In genomic region chr19:5932146-5932545, GRCh38 we compare ENCODE assay signal across 21 cellular contexts. TPM values are rescaled to one million over a fixed set of nuclear protein-coding genes. Genes with fewer than 3 reads are reported as not detected.
DNase-seq lines count a peak whose midpoint lies in the region; ATAC-seq and TF ChIP-seq lines count a peak whose summit lies in the region.
"Had no signal": no experiment of that assay in that cellular context is flagged by ENCODE, and none has a peak within 500 bp of the region (broad histone marks: within the 10 kb centered on the region; RNA-seq: fewer than 3 reads in every experiment).

No MANE protein-coding gene starts in this region.

- TF ChIP-seq CTCF in transverse colon (IDR thresholded peaks at IDR 0.05) = no peak

- H3K27me3 ChIP-seq in right cardiac atrium (ENCODE audit: control insufficient read depth, insufficient read depth) = no peaks in the 10 kb centered on the region
- H3K27me3 ChIP-seq in layer of hippocampus (ENCODE audit: control insufficient read depth, insufficient read depth, low read length) = no peaks in the 10 kb centered on the region
- H3K27me3 ChIP-seq in transverse colon = no peaks in the 10 kb centered on the region
- H3K27me3 ChIP-seq: BE2C had no signal

- H3K4me1 ChIP-seq in right cardiac atrium (ENCODE audit: control insufficient read depth, insufficient read depth, low read length) (peaks cover 4% of the 10 kb centered on the region), transverse colon (peaks cover 8 to 31% (median 20%) of the 10 kb centered on the region in 4 donors)

- H3K9me3 ChIP-seq in right cardiac atrium (ENCODE audit: control insufficient read depth, low read length) (no peaks in the 10 kb centered on the region), transverse colon (no peaks in the 10 kb centered on the region)
- H3K9me3 ChIP-seq: BE2C had no signal

- TF ChIP-seq EP300 in transverse colon (IDR thresholded peaks at IDR 0.05; ENCODE audit: low read depth) = no peak

- DNase-seq in right cardiac atrium (peak in 2 of 3 donors; percentile 37 to 44), Right ventricle myocardium superior (no peak), posterior cingulate gyrus (peak in 7 of 10 donors; percentile 50 to 92 (median 69)), transverse colon (no peak), middle frontal gyrus (ENCODE audit: extremely low spot score, low spot score) (no peak)
- DNase-seq: BE2C; CD4-positive, CD25-positive, alpha-beta regulatory T cell; COR-L47; H7; HFFc6; KBM-7; NCI-H1105; NCI-H1694; NCI-H2081 treated with DMSO at 0.1 percent for 48 hours; NCI-H446 treated with DMSO at 0.1 percent for 48 hours; NCI-H69; NK-92 treated with Interleukin-12 subunit alpha and Interleukin-12 subunit beta, amount 100 ng/mL, for 24 hours; RPMI8226 had no signal

- H3K27ac ChIP-seq in right cardiac atrium (ENCODE audit: low read length) (no peak overlapping the region), layer of hippocampus (ENCODE audit: low read depth, low read length) (peak overlapping the region; percentile 44), transverse colon (peak overlapping the region; percentile 6 to 63 (median 47))

- peaks cover 0 to 5% (median 0%) of the 10 kb centered on the region in 4 donors for H3K36me3 ChIP-seq in transverse colon

- H3K4me3 ChIP-seq in right cardiac atrium (ENCODE audit: low read length) (no peak overlapping the region), transverse colon (no peak overlapping the region)

- intact Hi-C loops in right cardiac atrium (cut with DNase I) = no loop called here
- intact Hi-C loops in Right ventricle myocardium superior (cut with DNase I) = no loop called here
- intact Hi-C loops in posterior cingulate gyrus (cut with DNase I) = no loop called here
- intact Hi-C loops in transverse colon (cut with DNase I; ENCODE audit: low total_unique reads) = no loop called here

- ATAC-seq in right cardiac atrium (no peak), Right ventricle myocardium superior (ENCODE audit: poor library complexity) (no peak), HG02852 (IDR thresholded peaks at IDR 0.05; ENCODE audit: unreplicated experiment) (no peak), HG03025 (IDR thresholded peaks at IDR 0.05; ENCODE audit: low FRiP score, unreplicated experiment) (no peak)

- WGBS in right cardiac atrium = 97% methylated on average over 18 of the region's 18 CpGs
- WGBS in transverse colon (ENCODE audit: low coverage in 1 of 2), 2 donors = 91 to 100% methylated on average over 1 to 18 of the region's 18 CpGs

- in situ Hi-C loops in transverse colon (cut with MboI; ENCODE audit: low pct_ligation_motif_present in 1 of 4, low pct_unique_long_range_greater_than_20kb in 1 of 4, low sequenced_read_pairs in 3 of 4) = no loop called here

- TF ChIP-seq POLR2A in transverse colon (IDR thresholded peaks at IDR 0.05) = no peak

RNA-seq across cellular contexts. Expression of gene CAPS, which starts 18.1 kb away (rescaled TPM):
- total RNA-seq in right cardiac atrium (10 to 100 TPM in 2 of 4 donors, 1 to 10 TPM in 2; 8.9 to 14.2 (median 9.9) TPM), Right ventricle myocardium superior (3.4 TPM), transverse colon (10 to 100 TPM; 24.6 to 57.3 (median 38.0) TPM)
- 7.1 TPM for polyA plus RNA-seq in right cardiac atrium

RNA-seq across cellular contexts. Expression of gene VMAC, which starts 27.5 kb away (rescaled TPM):
- total RNA-seq in right cardiac atrium (1 to 10 TPM; 1.9 to 5.8 (median 3.8) TPM), Right ventricle myocardium superior (2.1 TPM), transverse colon (10 to 100 TPM in 2 of 4 donors, 1 to 10 TPM in 2; 8.9 to 59.5 (median 18.4) TPM)
- 3.6 TPM for polyA plus RNA-seq in right cardiac atrium

RNA-seq across cellular contexts. Expression of gene NDUFA11, which starts 28.6 kb away (rescaled TPM):
- total RNA-seq in right cardiac atrium (100 to 1,000 TPM; 515 to 756 (median 624) TPM), Right ventricle myocardium superior (606 TPM), transverse colon (100 to 1,000 TPM; 149 to 352 (median 235) TPM)
- 1,214 TPM for polyA plus RNA-seq in right cardiac atrium

RNA-seq across cellular contexts. Expression of gene RANBP3, which starts 45.8 kb away (rescaled TPM):
- total RNA-seq in right cardiac atrium (10 to 100 TPM; 54.8 to 73.8 (median 67.7) TPM), Right ventricle myocardium superior (57.4 TPM), transverse colon (100 to 1,000 TPM in 1 of 4 donors, 10 to 100 TPM in 3; 58.9 to 175 (median 65.0) TPM)
- polyA plus RNA-seq in right cardiac atrium = 49.6 TPM

Comparison
In these comparisons a context has a peak if more than half of its experiments do, and no peak if none do; other contexts are left out.
1. DNase-seq: peak in right cardiac atrium (2 of 3) and posterior cingulate gyrus (7 of 10); none in Right ventricle myocardium superior (single experiment), transverse colon (single experiment) and middle frontal gyrus (single experiment).